In genomic region chr1:60848583-60849188, GRCh38 we compare ENCODE assay signal across 9 cellular contexts.
A peak's percentile ranks its signal among the peaks of the same experiment; 100 is the strongest.
DNase-seq lines count a peak whose midpoint lies in the region; ATAC-seq, FAIRE-seq and TF ChIP-seq lines count a peak whose summit lies in the region.
"Had no signal": no experiment of that assay in that cellular context is flagged by ENCODE, and none has a peak within 500 bp of the region (broad histone marks: within the 10 kb centered on the region; RNA-seq: fewer than 3 reads in every experiment).

No MANE protein-coding gene starts in this region.

- POLR2A ChIA-PET in Caco-2 (lab: Charles Lee), result no interaction called here

- H3K27me3 ChIP-seq in Caco-2 (replicated peaks; ENCODE audit: control insufficient read depth, insufficient read depth, low read length) (no peaks in the 10 kb centered on the region), HUES6 (ENCODE audit: control insufficient read depth, insufficient read depth, low read length) (no peaks in the 10 kb centered on the region)

- peak overlapping the region; percentile 81 for H3K27ac ChIP-seq in HUES6 (ENCODE audit: low read depth, low read length)

- no peak for FAIRE-seq in RCC 7860 (lab: Jason Lieb, UNC)

- ATAC-seq in HG02973 (IDR thresholded peaks at IDR 0.05; ENCODE audit: unreplicated experiment), result no peak

- intact Hi-C loops in Caco-2 (cut with micrococcal nuclease; ENCODE audit: unreplicated experiment) (loop anchor here (2.0 kb wide), 1 partner anchor 194 kb away; no protein-coding TSS in a partner anchor), posterior cingulate gyrus (cut with DNase I) (loop anchor here (10.0 kb wide), 1 partner anchor 196 kb away; no protein-coding TSS in a partner anchor)

- H3K27ac Mint-ChIP-seq in Caco-2 (ENCODE audit: unreplicated experiment), result no peak overlapping the region
- no peak overlapping the region for H3K27ac Mint-ChIP-seq in glutamatergic neuron (ENCODE audit: unreplicated experiment)
- H3K27ac Mint-ChIP-seq: naive B cell had no signal

- H3K9me3 ChIP-seq in Caco-2 (no peaks in the 10 kb centered on the region), HUES6 (ENCODE audit: control insufficient read depth, insufficient read depth, low read depth, low read length) (peaks cover 22% of the 10 kb centered on the region)

- H3K4me1 ChIP-seq in Caco-2 (no peaks in the 10 kb centered on the region), HUES6 (ENCODE audit: control insufficient read depth, insufficient read depth, low read length) (peaks cover 11% of the 10 kb centered on the region)

- no peaks in the 10 kb centered on the region for H3K36me3 Mint-ChIP-seq in Caco-2 (ENCODE audit: insufficient read depth, unreplicated experiment)
- peaks cover 22% of the 10 kb centered on the region for H3K36me3 Mint-ChIP-seq in glutamatergic neuron (ENCODE audit: unreplicated experiment)
- H3K36me3 Mint-ChIP-seq: naive B cell had no signal

- CTCF ChIA-PET in Caco-2 (lab: Charles Lee), result interaction anchor here (0.7 kb wide), 2 partner anchors 36 to 271 kb away, joined by 3 read pairs; no protein-coding TSS in a partner anchor

- H3K4me1 Mint-ChIP-seq in Caco-2 (ENCODE audit: low read depth, unreplicated experiment), result no peaks in the 10 kb centered on the region
- no peaks in the 10 kb centered on the region for H3K4me1 Mint-ChIP-seq in glutamatergic neuron (ENCODE audit: low read depth, unreplicated experiment)
- H3K4me1 Mint-ChIP-seq: naive B cell had no signal

- H3K4me3 ChIP-seq in Caco-2 (ENCODE audit: low read depth, low read length), result no peak overlapping the region
- H3K4me3 ChIP-seq in HUES6 (ENCODE audit: low read depth, low read length), result no peak overlapping the region

- H3K4me3 Mint-ChIP-seq in Caco-2 (ENCODE audit: unreplicated experiment) (no peak overlapping the region), glutamatergic neuron (ENCODE audit: unreplicated experiment) (no peak overlapping the region)
- H3K4me3 Mint-ChIP-seq: naive B cell had no signal

- in situ Hi-C loops in SK-MEL-5 (cut with HindIII; ENCODE audit: low pct_unique_long_range_greater_than_20kb, low sequenced_read_pairs), result no loop called here

- H3K27me3 Mint-ChIP-seq in Caco-2 (ENCODE audit: insufficient read depth, unreplicated experiment) (peaks cover 13% of the 10 kb centered on the region), glutamatergic neuron (ENCODE audit: unreplicated experiment) (no peaks in the 10 kb centered on the region)

- peaks cover 12% of the 10 kb centered on the region for H3K9me3 Mint-ChIP-seq in Caco-2 (ENCODE audit: unreplicated experiment)
- peaks cover 7% of the 10 kb centered on the region for H3K9me3 Mint-ChIP-seq in glutamatergic neuron (ENCODE audit: unreplicated experiment)

- DNase-seq in Caco-2 (peak in 1 of 2 experiments; percentile 13), SK-MEL-5 (ENCODE audit: low read depth, low spot score) (peak; percentile 72), glutamatergic neuron (no peak), retina (no peak), RCC 7860 (ENCODE audit: low spot score) (no peak), posterior cingulate gyrus (no peak)
- DNase-seq: naive B cell had no signal

- TF ChIP-seq CTCF in Caco-2 (IDR thresholded peaks at IDR 0.05; ENCODE audit: insufficient read depth in 1 of 2, low read depth in 1 of 2, low read length in 1 of 2, severe bottlenecking in 1 of 2, unreplicated experiment in 1 of 2) (peak; percentile 32 to 38), glutamatergic neuron (IDR thresholded peaks at IDR 0.05; ENCODE audit: partially characterized antibody, unreplicated experiment) (peak; percentile 75)

- no peaks in the 10 kb centered on the region for H3K36me3 ChIP-seq in Caco-2 (ENCODE audit: control insufficient read depth, insufficient read depth, low read length)
- H3K36me3 ChIP-seq in HUES6 (ENCODE audit: control insufficient read depth, insufficient read depth, low read length), result peaks cover 5% of the 10 kb centered on the region; the same call in 1 of the 2 replicates

- no TSS peak for BruUV-seq in Caco-2 (replicated peaks; lab: Mats Ljungman, UMichigan)

- H3K9ac ChIP-seq in HUES6 (ENCODE audit: low read length), result no peak overlapping the region
